In genomic region chr4:186067757-186068385, GRCh38 we compare ENCODE assay signal across 8 cellular contexts. TPM values are rescaled to one million over a fixed set of nuclear protein-coding genes. Genes with fewer than 3 reads are reported as not detected.
DNase-seq lines count a peak whose midpoint lies in the region; ATAC-seq and TF ChIP-seq lines count a peak whose summit lies in the region.

No MANE protein-coding gene starts in this region.

- H3K4me1 ChIP-seq in Peyer's patch, result peaks cover 0 to 8% (median 0%) of the 10 kb centered on the region in 4 donors

- no peaks in the 10 kb centered on the region for H3K36me3 ChIP-seq in Peyer's patch

- TF ChIP-seq CTCF in Calu3 (IDR thresholded peaks at IDR 0.05; ENCODE audit: unreplicated experiment) (no peak), Peyer's patch (IDR thresholded peaks at IDR 0.05) (peak in 4 of 6 experiments; percentile 40 to 80 (median 68))

- no peaks in the 10 kb centered on the region for H3K27me3 Mint-ChIP-seq in Calu3 (ENCODE audit: unreplicated experiment)

- H3K36me3 Mint-ChIP-seq in Calu3 (ENCODE audit: insufficient read depth, unreplicated experiment), result no peaks in the 10 kb centered on the region

- intact Hi-C loops in Calu3 (cut with micrococcal nuclease; ENCODE audit: unreplicated experiment), result loop anchor here (1.0 to 5.0 kb wide), 2 partner anchors 69 to 134 kb away; no protein-coding TSS in a partner anchor

- CTCF ChIA-PET in Calu3 (lab: Charles Lee), result interaction anchor here (0.6 to 3.6 kb wide), 6 partner anchors 11 to 82 kb away, joined by 4 to 53 read pairs (median 8); partner anchors contain the start of gene FAM149A

- no peak overlapping the region for H3K27ac Mint-ChIP-seq in Calu3 (ENCODE audit: unreplicated experiment)

- no peaks in the 10 kb centered on the region for H3K9me3 Mint-ChIP-seq in Calu3 (ENCODE audit: low read depth, unreplicated experiment)

- peak overlapping the region in 2 of 4 donors; percentile 65 to 74 for H3K27ac ChIP-seq in Peyer's patch

- H3K4me3 ChIP-seq in Peyer's patch, result peak overlapping the region in 3 of 4 donors; percentile 27 to 63 (median 57)

- ATAC-seq in GM19372 (IDR thresholded peaks at IDR 0.05; ENCODE audit: low read depth, unreplicated experiment) (peak; percentile 70), HG03460 (IDR thresholded peaks at IDR 0.05; ENCODE audit: unreplicated experiment) (peak; percentile 92)

- H3K4me1 Mint-ChIP-seq in Calu3 (ENCODE audit: low read depth, unreplicated experiment), result peaks cover 13% of the 10 kb centered on the region

- H3K27me3 ChIP-seq in Peyer's patch, result no peaks in the 10 kb centered on the region

- no peaks in the 10 kb centered on the region for H3K9me3 ChIP-seq in Peyer's patch

- BruUV-seq in Calu3 (replicated peaks; lab: Mats Ljungman, UMichigan), result no TSS peak

- no peak for TF ChIP-seq POLR2A in Peyer's patch (IDR thresholded peaks at IDR 0.05)

- H3K4me3 Mint-ChIP-seq in Calu3 (ENCODE audit: low read depth, unreplicated experiment), result no peak overlapping the region

- DNase-seq in Calu3 (peak; percentile 58), Peyer's patch (peak; percentile 19 to 86 (median 63)), astrocyte of the hippocampus (ENCODE audit: low read depth, low spot score) (peak; percentile 37), iPS-NIHi7 (ENCODE audit: extremely low spot score) (peak; percentile 44), smooth muscle cell of the brain vasculature (ENCODE audit: low read depth, low spot score) (peak; percentile 46), HPDE6-E6E7 (ENCODE audit: extremely low spot score) (no peak)

RNA-seq across cellular contexts. Expression of gene TLR3, which starts 1.1 kb away (rescaled TPM):
- total RNA-seq in Calu3 (2022) (8.0 and 10.6 TPM in 2 replicates), Peyer's patch (10 to 100 TPM in 3 of 4 donors, 1 to 10 TPM in 1; 5.0 to 49.4 (median 12.8) TPM)

RNA-seq across cellular contexts. Expression of gene FAM149A, which starts 36.6 kb away (rescaled TPM):
- 36.3 and 45.5 TPM in 2 replicates for total RNA-seq in Calu3 (2022)
- total RNA-seq in Peyer's patch, result 10 to 100 TPM; 11.2 to 14.0 (median 12.6) TPM
